ENCODE assay signal across 24 cellular contexts in the genomic region with DNA sequence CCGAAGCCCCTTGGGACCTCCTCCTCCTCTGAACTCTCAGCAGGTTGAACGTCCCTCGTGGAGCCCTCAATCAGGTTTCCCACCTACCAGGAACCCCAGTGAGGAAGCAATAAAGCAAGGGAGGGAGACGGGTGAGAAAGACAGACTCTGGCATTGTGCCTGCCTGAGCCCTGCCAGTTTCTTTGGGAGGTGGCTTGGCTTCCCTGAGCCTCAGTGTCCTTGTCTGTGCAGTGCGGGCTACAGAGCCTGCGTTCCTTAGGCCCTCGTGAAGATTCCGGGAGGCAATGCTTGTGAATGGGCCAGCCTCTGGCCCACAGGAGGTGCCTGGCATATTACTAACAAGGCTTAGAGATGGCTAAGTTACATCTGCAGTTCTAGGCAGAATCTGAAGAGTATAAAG.
"Had no signal": no experiment of that assay in that cellular context is flagged by ENCODE, and none has a peak within 500 bp of the region (broad histone marks: within the 10 kb centered on the region; RNA-seq: fewer than 3 reads in every experiment).

No MANE protein-coding gene starts in this region.

- DNase-seq: islet precursor cell; left ventricle myocardium inferior; naive thymus-derived CD8-positive, alpha-beta T cell; ovary; stimulated activated CD4-positive, alpha-beta T cell treated with anti-CD3 and anti-CD28 coated beads, Interleukin-12 subunit alpha, Interleukin-12 subunit beta, amount 100 ng/mL, for 4 hours; stimulated activated CD4-positive, alpha-beta T cell treated with anti-CD3 and anti-CD28 coated beads, Interleukin-15, amount 100 ng/mL, for 24 hours; stimulated activated CD4-positive, alpha-beta T cell treated with anti-CD3 and anti-CD28 coated beads, Interleukin-2, amount 100 ng/mL, for 24 hours; stimulated activated CD4-positive, alpha-beta T cell treated with anti-CD3 and anti-CD28 coated beads, Interleukin-4, amount 100 ng/mL, for 1 hour; stimulated activated naive B cell treated with anti-CD40 and anti-IgM and Interleukin-4, amounts not matched to agents 10 μg/mL and 1 μg/mL and 100 μg/mL, for 72 hours; stimulated activated naive CD8-positive, alpha-beta T cell treated with anti-CD3 and anti-CD28 coated beads, Interleukin-15, Interleukin-2, amounts not matched to agents 100 U/mL and 50 U/mL, for 24 hours; stomach; testis; thyroid gland; transverse colon; upper lobe of left lung had no signal

- H3K9me3 Mint-ChIP-seq: memory B cell; naive thymus-derived CD8-positive, alpha-beta T cell; nephron; neural progenitor cell; stimulated activated naive B cell treated with anti-CD40 and anti-IgM and Interleukin-4, amounts not matched to agents 10 μg/mL and 1 μg/mL and 100 μg/mL, for 72 hours had no signal

- H3K27ac ChIP-seq: left ventricle myocardium inferior, neural progenitor cell, ovary, right atrium auricular region, skin epidermis, stomach, testis, thyroid gland, transverse colon, upper lobe of left lung, vagina had no signal

- ATAC-seq: naive thymus-derived CD8-positive, alpha-beta T cell; sciatic nerve; stimulated activated naive B cell treated with anti-CD40 and anti-IgM and Interleukin-4, amounts not matched to agents 10 μg/mL and 1 μg/mL and 100 μg/mL, for 72 hours; stimulated activated naive CD8-positive, alpha-beta T cell treated with anti-CD3 and anti-CD28 coated beads, Interleukin-15, Interleukin-2, amounts not matched to agents 100 U/mL and 50 U/mL, for 24 hours had no signal

- H3K4me1 Mint-ChIP-seq: nephron, neural progenitor cell had no signal

- H3K27me3 Mint-ChIP-seq: memory B cell; naive thymus-derived CD8-positive, alpha-beta T cell; progenitor cell of endocrine pancreas; stimulated activated naive B cell treated with anti-CD40 and anti-IgM and Interleukin-4, amounts not matched to agents 10 μg/mL and 1 μg/mL and 100 μg/mL, for 72 hours had no signal

- H3K27ac Mint-ChIP-seq: memory B cell; nephron; neural progenitor cell; progenitor cell of endocrine pancreas; stimulated activated naive B cell treated with anti-CD40 and anti-IgM and Interleukin-4, amounts not matched to agents 10 μg/mL and 1 μg/mL and 100 μg/mL, for 72 hours had no signal

- H3K4me3 ChIP-seq: left ventricle myocardium inferior, lung, neural progenitor cell, ovary, right atrium auricular region, skin epidermis, stomach, testis, thyroid gland, transverse colon, upper lobe of left lung, vagina had no signal

- H3K4me3 Mint-ChIP-seq: memory B cell; naive thymus-derived CD8-positive, alpha-beta T cell; nephron; neural progenitor cell; stimulated activated naive B cell treated with anti-CD40 and anti-IgM and Interleukin-4, amounts not matched to agents 10 μg/mL and 1 μg/mL and 100 μg/mL, for 72 hours had no signal
